In genomic region chr6:6008114-6008647, GRCh38 we compare ENCODE assay signal across 8 cellular contexts. TPM values are rescaled to one million over a fixed set of nuclear protein-coding genes. Genes with fewer than 3 reads are reported as not detected.
DNase-seq lines count a peak whose midpoint lies in the region; TF ChIP-seq lines count a peak whose summit lies in the region.

No MANE protein-coding gene starts in this region.

- TF ChIP-seq CTCF in LNCaP clone FGC (IDR thresholded peaks at IDR 0.05; ENCODE audit: control insufficient read depth, extremely low read depth, insufficient read depth) (no peak), endothelial cell (IDR thresholded peaks at IDR 0.05; ENCODE audit: unreplicated experiment) (no peak)

- H3K36me3 Mint-ChIP-seq in T-helper 1 cell treated with Interleukin-12 subunit alpha and Interleukin-12 subunit beta and Interleukin-4 antibody, amounts not matched to agents 30 μg/mL and 1 μg/mL, for 36 hours (ENCODE audit: low read depth), result peaks cover 11% of the 10 kb centered on the region
- H3K36me3 Mint-ChIP-seq in endothelial cell (ENCODE audit: low read depth, unreplicated experiment), result peaks cover 14% of the 10 kb centered on the region

- H3K4me3 ChIP-seq in LNCaP clone FGC (ENCODE audit: low read depth, low read length) (peak overlapping the region; percentile 58), skeletal muscle cell (ENCODE audit: low read depth, low read length) (peak overlapping the region; percentile 61)

- DNase-seq in T-helper 1 cell, result no peak
- no peak for DNase-seq in LNCaP clone FGC (ENCODE audit: low read depth)
- DNase-seq in endothelial cell (ENCODE audit: low spot score), result no peak
- no peak for DNase-seq in skeletal muscle cell (ENCODE audit: low read depth)
- DNase-seq in NCI-H146 (lab: John Stamatoyannopoulos, UW), result no peak
- no peak for DNase-seq in NCI-H146 treated with DMSO at 0.1 percent for 48 hours (lab: John Stamatoyannopoulos, UW; ENCODE audit: unreplicated experiment)
- no peak for DNase-seq in NCI-H446 treated with DMSO at 0.1 percent for 48 hours (lab: John Stamatoyannopoulos, UW)

- peak overlapping the region; percentile 75 for H3K27ac Mint-ChIP-seq in T-helper 1 cell treated with Interleukin-12 subunit alpha and Interleukin-12 subunit beta and Interleukin-4 antibody, amounts not matched to agents 30 μg/mL and 1 μg/mL, for 36 hours
- peak overlapping the region; percentile 82 for H3K27ac Mint-ChIP-seq in endothelial cell (ENCODE audit: unreplicated experiment)

- peak overlapping the region; percentile 88 for H3K4me3 Mint-ChIP-seq in T-helper 1 cell treated with Interleukin-12 subunit alpha and Interleukin-12 subunit beta and Interleukin-4 antibody, amounts not matched to agents 30 μg/mL and 1 μg/mL, for 36 hours
- H3K4me3 Mint-ChIP-seq in endothelial cell (ENCODE audit: unreplicated experiment), result peak overlapping the region; percentile 92

- H3K27me3 Mint-ChIP-seq in T-helper 1 cell treated with Interleukin-12 subunit alpha and Interleukin-12 subunit beta and Interleukin-4 antibody, amounts not matched to agents 30 μg/mL and 1 μg/mL, for 36 hours (ENCODE audit: low read depth), result peaks cover 72% of the 10 kb centered on the region
- H3K27me3 Mint-ChIP-seq in endothelial cell (ENCODE audit: unreplicated experiment), result peaks cover 9% of the 10 kb centered on the region

- H3K4me1 Mint-ChIP-seq in T-helper 1 cell treated with Interleukin-12 subunit alpha and Interleukin-12 subunit beta and Interleukin-4 antibody, amounts not matched to agents 30 μg/mL and 1 μg/mL, for 36 hours (ENCODE audit: low read depth), result peaks cover 26% of the 10 kb centered on the region
- peaks cover 36% of the 10 kb centered on the region for H3K4me1 Mint-ChIP-seq in endothelial cell (ENCODE audit: unreplicated experiment)

- no peaks in the 10 kb centered on the region for H3K9me3 Mint-ChIP-seq in T-helper 1 cell treated with Interleukin-12 subunit alpha and Interleukin-12 subunit beta and Interleukin-4 antibody, amounts not matched to agents 30 μg/mL and 1 μg/mL, for 36 hours
- no peaks in the 10 kb centered on the region for H3K9me3 Mint-ChIP-seq in endothelial cell (ENCODE audit: unreplicated experiment)

RNA-seq across cellular contexts. Expression of gene NRN1, which starts 1.5 kb away (rescaled TPM):
- 39.6 TPM for total RNA-seq in endothelial cell (ENCODE audit: unreplicated experiment)
